1 cellular context compared by ENCODE assay signal in the genomic region with DNA sequence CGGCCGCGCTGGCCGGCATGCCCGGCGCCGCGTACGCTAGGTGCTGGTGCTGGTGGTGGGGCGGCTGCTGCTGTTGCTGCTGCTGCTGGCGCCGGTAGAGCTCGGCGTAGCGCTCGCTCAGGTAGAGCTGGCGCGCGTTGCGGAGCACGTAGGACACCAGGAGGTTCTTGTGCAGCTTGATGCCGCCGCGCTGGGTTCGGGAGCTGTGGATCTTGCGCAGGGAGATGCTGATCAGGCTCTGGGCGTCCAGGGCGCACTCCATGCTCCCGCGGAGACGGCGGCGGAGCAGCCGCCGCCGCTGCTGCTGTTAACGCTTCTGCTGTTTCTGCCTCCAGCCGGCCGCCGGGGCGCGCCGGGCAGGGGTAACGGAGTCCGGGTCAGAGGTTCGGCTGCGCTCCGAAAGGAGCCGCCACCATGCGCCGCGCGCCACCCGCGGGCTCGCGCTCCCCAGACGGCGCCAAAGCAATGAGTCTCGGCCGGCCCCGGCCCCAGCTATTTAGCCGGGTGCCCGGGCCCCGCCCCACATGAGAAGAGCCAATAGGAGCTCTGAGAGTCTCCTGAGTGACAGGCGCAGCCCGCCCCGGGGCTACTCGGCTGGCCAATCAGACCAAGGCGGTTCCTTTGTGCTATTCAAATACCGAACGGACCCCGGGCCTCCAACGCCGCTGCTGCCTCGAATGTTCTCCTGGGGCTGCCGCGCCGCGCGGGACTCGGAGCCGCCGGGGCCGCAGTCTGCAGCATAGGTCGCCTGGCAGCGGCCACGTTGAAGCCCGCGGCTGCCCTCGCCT.
TF ChIP-seq lines count a peak whose summit lies in the region.

A gene (minus strand): TSS at position 471 of the 788 bp plus-strand sequence. CDS start 209 bp downstream, at position 262.

TF ChIP-seq in HepG2, 621 proteins besides CTCF, POLR2A, EP300 and RAD21 (continued from another document and continues in another):
- TF ChIP-seq, protein P1, sequence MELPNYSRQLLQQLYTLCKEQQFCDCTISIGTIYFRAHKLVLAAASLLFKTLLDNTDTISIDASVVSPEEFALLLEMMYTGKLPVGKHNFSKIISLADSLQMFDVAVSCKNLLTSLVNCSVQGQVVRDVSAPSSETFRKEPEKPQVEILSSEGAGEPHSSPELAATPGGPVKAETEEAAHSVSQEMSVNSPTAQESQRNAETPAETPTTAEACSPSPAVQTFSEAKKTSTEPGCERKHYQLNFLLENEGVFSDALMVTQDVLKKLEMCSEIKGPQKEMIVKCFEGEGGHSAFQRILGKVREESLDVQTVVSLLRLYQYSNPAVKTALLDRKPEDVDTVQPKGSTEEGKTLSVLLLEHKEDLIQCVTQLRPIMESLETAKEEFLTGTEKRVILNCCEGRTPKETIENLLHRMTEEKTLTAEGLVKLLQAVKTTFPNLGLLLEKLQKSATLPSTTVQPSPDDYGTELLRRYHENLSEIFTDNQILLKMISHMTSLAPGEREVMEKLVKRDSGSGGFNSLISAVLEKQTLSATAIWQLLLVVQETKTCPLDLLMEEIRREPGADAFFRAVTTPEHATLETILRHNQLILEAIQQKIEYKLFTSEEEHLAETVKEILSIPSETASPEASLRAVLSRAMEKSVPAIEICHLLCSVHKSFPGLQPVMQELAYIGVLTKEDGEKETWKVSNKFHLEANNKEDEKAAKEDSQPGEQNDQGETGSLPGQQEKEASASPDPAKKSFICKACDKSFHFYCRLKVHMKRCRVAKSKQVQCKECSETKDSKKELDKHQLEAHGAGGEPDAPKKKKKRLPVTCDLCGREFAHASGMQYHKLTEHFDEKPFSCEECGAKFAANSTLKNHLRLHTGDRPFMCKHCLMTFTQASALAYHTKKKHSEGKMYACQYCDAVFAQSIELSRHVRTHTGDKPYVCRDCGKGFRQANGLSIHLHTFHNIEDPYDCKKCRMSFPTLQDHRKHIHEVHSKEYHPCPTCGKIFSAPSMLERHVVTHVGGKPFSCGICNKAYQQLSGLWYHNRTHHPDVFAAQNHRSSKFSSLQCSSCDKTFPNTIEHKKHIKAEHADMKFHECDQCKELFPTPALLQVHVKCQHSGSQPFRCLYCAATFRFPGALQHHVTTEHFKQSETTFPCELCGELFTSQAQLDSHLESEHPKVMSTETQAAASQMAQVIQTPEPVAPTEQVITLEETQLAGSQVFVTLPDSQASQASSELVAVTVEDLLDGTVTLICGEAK (IDR thresholded peaks at IDR 0.05), result no peak
- TF ChIP-seq, protein P1 (CRISPR knock-in tag; IDR thresholded peaks at IDR 0.05), result peak; percentile 51
- TF ChIP-seq, protein P2, sequence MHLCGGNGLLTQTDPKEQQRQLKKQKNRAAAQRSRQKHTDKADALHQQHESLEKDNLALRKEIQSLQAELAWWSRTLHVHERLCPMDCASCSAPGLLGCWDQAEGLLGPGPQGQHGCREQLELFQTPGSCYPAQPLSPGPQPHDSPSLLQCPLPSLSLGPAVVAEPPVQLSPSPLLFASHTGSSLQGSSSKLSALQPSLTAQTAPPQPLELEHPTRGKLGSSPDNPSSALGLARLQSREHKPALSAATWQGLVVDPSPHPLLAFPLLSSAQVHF (CRISPR knock-in tag; IDR thresholded peaks at IDR 0.05), result no peak; the same call in 1 of the 2 replicates
- no peak for TF ChIP-seq MAFG (CRISPR knock-in tag; IDR thresholded peaks at IDR 0.05)
- TF ChIP-seq MATR3 (CRISPR knock-in tag; IDR thresholded peaks at IDR 0.05), result no peak
- TF ChIP-seq, protein P3, sequence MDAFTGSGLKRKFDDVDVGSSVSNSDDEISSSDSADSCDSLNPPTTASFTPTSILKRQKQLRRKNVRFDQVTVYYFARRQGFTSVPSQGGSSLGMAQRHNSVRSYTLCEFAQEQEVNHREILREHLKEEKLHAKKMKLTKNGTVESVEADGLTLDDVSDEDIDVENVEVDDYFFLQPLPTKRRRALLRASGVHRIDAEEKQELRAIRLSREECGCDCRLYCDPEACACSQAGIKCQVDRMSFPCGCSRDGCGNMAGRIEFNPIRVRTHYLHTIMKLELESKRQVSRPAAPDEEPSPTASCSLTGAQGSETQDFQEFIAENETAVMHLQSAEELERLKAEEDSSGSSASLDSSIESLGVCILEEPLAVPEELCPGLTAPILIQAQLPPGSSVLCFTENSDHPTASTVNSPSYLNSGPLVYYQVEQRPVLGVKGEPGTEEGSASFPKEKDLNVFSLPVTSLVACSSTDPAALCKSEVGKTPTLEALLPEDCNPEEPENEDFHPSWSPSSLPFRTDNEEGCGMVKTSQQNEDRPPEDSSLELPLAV (CRISPR knock-in tag; conservative IDR thresholded peaks at IDR 0.05; ENCODE audit: low read depth), result no peak
- no peak for TF ChIP-seq ZBTB3 (CRISPR knock-in tag; IDR thresholded peaks at IDR 0.05; ENCODE audit: borderline replicate concordance, low read depth)
- TF ChIP-seq ZNF557 (CRISPR knock-in tag; IDR thresholded peaks at IDR 0.05), result peak; percentile 24; the same call in 1 of the 2 replicates
- TF ChIP-seq, protein P4, sequence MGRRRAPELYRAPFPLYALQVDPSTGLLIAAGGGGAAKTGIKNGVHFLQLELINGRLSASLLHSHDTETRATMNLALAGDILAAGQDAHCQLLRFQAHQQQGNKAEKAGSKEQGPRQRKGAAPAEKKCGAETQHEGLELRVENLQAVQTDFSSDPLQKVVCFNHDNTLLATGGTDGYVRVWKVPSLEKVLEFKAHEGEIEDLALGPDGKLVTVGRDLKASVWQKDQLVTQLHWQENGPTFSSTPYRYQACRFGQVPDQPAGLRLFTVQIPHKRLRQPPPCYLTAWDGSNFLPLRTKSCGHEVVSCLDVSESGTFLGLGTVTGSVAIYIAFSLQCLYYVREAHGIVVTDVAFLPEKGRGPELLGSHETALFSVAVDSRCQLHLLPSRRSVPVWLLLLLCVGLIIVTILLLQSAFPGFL (CRISPR knock-in tag; IDR thresholded peaks at IDR 0.05), result no peak
- 0 out of 2 replicates have a peak, but pooled peaks have one; percentile 67 for TF ChIP-seq DNMT3B (CRISPR knock-in tag; conservative IDR thresholded peaks at IDR 0.05)
- no peak; the same call in none of the 2 replicates for TF ChIP-seq ZNF264 (CRISPR knock-in tag; IDR thresholded peaks at IDR 0.05)
- TF ChIP-seq ELF3 (CRISPR knock-in tag; IDR thresholded peaks at IDR 0.05), result no peak; the same call in 1 of the 2 replicates
- no peak for TF ChIP-seq ZZZ3 (CRISPR knock-in tag; IDR thresholded peaks at IDR 0.05; ENCODE audit: borderline replicate concordance)
- peak; percentile 47; the same call in 1 of the 2 replicates for TF ChIP-seq ZNF773 (CRISPR knock-in tag; IDR thresholded peaks at IDR 0.05; ENCODE audit: borderline replicate concordance)
- TF ChIP-seq ZNF431 (CRISPR knock-in tag; IDR thresholded peaks at IDR 0.05; ENCODE audit: borderline replicate concordance, low read depth), result no peak
- TF ChIP-seq, protein P5, sequence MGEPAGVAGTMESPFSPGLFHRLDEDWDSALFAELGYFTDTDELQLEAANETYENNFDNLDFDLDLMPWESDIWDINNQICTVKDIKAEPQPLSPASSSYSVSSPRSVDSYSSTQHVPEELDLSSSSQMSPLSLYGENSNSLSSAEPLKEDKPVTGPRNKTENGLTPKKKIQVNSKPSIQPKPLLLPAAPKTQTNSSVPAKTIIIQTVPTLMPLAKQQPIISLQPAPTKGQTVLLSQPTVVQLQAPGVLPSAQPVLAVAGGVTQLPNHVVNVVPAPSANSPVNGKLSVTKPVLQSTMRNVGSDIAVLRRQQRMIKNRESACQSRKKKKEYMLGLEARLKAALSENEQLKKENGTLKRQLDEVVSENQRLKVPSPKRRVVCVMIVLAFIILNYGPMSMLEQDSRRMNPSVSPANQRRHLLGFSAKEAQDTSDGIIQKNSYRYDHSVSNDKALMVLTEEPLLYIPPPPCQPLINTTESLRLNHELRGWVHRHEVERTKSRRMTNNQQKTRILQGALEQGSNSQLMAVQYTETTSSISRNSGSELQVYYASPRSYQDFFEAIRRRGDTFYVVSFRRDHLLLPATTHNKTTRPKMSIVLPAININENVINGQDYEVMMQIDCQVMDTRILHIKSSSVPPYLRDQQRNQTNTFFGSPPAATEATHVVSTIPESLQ (CRISPR knock-in tag; conservative IDR thresholded peaks at IDR 0.05), result no peak
- TF ChIP-seq NFYB (CRISPR knock-in tag; IDR thresholded peaks at IDR 0.05), result peak; percentile 99
- no peak for TF ChIP-seq ZIK1 (CRISPR knock-in tag; IDR thresholded peaks at IDR 0.05; ENCODE audit: borderline replicate concordance, low read depth)
- TF ChIP-seq, protein P6, sequence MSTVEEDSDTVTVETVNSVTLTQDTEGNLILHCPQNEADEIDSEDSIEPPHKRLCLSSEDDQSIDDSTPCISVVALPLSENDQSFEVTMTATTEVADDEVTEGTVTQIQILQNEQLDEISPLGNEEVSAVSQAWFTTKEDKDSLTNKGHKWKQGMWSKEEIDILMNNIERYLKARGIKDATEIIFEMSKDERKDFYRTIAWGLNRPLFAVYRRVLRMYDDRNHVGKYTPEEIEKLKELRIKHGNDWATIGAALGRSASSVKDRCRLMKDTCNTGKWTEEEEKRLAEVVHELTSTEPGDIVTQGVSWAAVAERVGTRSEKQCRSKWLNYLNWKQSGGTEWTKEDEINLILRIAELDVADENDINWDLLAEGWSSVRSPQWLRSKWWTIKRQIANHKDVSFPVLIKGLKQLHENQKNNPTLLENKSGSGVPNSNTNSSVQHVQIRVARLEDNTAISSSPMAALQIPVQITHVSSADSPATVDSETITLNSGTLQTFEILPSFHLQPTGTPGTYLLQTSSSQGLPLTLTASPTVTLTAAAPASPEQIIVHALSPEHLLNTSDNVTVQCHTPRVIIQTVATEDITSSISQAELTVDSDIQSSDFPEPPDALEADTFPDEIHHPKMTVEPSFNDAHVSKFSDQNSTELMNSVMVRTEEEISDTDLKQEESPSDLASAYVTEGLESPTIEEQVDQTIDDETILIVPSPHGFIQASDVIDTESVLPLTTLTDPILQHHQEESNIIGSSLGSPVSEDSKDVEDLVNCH (CRISPR knock-in tag; IDR thresholded peaks at IDR 0.05), result no peak
- TF ChIP-seq, protein P7, sequence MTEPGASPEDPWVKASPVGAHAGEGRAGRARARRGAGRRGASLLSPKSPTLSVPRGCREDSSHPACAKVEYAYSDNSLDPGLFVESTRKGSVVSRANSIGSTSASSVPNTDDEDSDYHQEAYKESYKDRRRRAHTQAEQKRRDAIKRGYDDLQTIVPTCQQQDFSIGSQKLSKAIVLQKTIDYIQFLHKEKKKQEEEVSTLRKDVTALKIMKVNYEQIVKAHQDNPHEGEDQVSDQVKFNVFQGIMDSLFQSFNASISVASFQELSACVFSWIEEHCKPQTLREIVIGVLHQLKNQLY (CRISPR knock-in tag; IDR thresholded peaks at IDR 0.05), result no peak
- TF ChIP-seq, protein P8, sequence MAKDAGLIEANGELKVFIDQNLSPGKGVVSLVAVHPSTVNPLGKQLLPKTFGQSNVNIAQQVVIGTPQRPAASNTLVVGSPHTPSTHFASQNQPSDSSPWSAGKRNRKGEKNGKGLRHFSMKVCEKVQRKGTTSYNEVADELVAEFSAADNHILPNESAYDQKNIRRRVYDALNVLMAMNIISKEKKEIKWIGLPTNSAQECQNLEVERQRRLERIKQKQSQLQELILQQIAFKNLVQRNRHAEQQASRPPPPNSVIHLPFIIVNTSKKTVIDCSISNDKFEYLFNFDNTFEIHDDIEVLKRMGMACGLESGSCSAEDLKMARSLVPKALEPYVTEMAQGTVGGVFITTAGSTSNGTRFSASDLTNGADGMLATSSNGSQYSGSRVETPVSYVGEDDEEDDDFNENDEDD (CRISPR knock-in tag; IDR thresholded peaks at IDR 0.05; ENCODE audit: borderline replicate concordance), result peak; percentile 95
- TF ChIP-seq POLR2AphosphoS2 (IDR thresholded peaks at IDR 0.05; ENCODE audit: low read depth, low read length), result no peak
- TF ChIP-seq PPARG (CRISPR knock-in tag; conservative IDR thresholded peaks at IDR 0.05), result peak; percentile 72
- 0 out of 2 replicates have a peak, but pooled peaks have one; percentile 28 for TF ChIP-seq ZNF749 (CRISPR knock-in tag; IDR thresholded peaks at IDR 0.05; ENCODE audit: borderline replicate concordance)
- peak; percentile 85 for TF ChIP-seq KDM5B (CRISPR knock-in tag; IDR thresholded peaks at IDR 0.05; ENCODE audit: borderline replicate concordance)
- TF ChIP-seq MAFF (IDR thresholded peaks at IDR 0.05; ENCODE audit: low read depth, low read length), result no peak
- TF ChIP-seq GATAD1 (CRISPR knock-in tag; IDR thresholded peaks at IDR 0.05), result peak; percentile 17; the same call in 1 of the 2 replicates
- TF ChIP-seq, protein P9, sequence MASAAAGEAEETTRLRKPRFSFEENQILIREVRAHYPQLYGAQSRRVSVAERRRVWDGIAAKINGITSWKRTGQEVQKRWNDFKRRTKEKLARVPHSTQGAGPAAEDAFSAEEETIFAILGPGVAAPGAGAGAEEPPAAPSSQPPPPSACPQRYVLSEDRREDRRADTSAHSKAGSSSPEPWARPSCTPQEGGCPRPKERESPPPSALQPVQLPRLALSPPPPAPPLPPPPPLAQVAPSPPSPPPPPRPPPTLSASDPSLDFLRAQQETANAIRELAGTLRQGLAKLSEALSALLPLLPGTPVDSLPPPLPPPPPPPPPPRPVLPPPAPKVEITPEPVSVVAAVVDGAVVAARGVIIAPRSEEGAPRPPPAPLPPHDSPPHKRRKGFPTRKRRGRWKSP (CRISPR knock-in tag; IDR thresholded peaks at IDR 0.05), result peak; percentile 95
- 0 out of 2 replicates have a peak, but pooled peaks have one; percentile 6 for TF ChIP-seq ZNF552 (CRISPR knock-in tag; IDR thresholded peaks at IDR 0.05; ENCODE audit: borderline replicate concordance)
- no peak for TF ChIP-seq ZFP41 (CRISPR knock-in tag; IDR thresholded peaks at IDR 0.05; ENCODE audit: borderline replicate concordance)
- TF ChIP-seq NRL (CRISPR knock-in tag; IDR thresholded peaks at IDR 0.05; ENCODE audit: borderline replicate concordance), result peak; percentile 70; the same call in 1 of the 2 replicates
- peak; percentile 83 for TF ChIP-seq ZNF317 (CRISPR knock-in tag; IDR thresholded peaks at IDR 0.05)
- TF ChIP-seq SMARCC2 (IDR thresholded peaks at IDR 0.05), result no peak
- peak; percentile 12; the same call in 1 of the 2 replicates for TF ChIP-seq ZNF564 (CRISPR knock-in tag; IDR thresholded peaks at IDR 0.05)
- no peak for TF ChIP-seq RFX1 (IDR thresholded peaks at IDR 0.05)
- TF ChIP-seq SRSF1 (optimal IDR thresholded peaks at IDR 0.05; ENCODE audit: low read depth, low read length), result peak; percentile 29
